In genomic region chr5:179612577-179613459, GRCh38 we compare ENCODE assay signal across 1 cellular context.
TF ChIP-seq lines count a peak whose summit lies in the region.

No MANE protein-coding gene starts in this region.

TF ChIP-seq in K562, 482 proteins besides CTCF, POLR2A, EP300 and RAD21 (continued from another document):
- 0 out of 2 replicates have a peak, but pooled peaks have one; percentile 6 for TF ChIP-seq DEAF1 (CRISPR knock-in tag; IDR thresholded peaks at IDR 0.05)
- TF ChIP-seq ZNF778 (CRISPR knock-in tag; IDR thresholded peaks at IDR 0.05) = no peak
- TF ChIP-seq SIX5 (IDR thresholded peaks at IDR 0.05; ENCODE audit: borderline replicate concordance in 1 of 2, insufficient read depth in 1 of 2, low read depth in 1 of 2, low read length in 2 of 2) = no peak
- TF ChIP-seq ZNF408 (CRISPR knock-in tag; IDR thresholded peaks at IDR 0.05; ENCODE audit: low read depth) = no peak
- TF ChIP-seq ETV5 (CRISPR knock-in tag; IDR thresholded peaks at IDR 0.05; ENCODE audit: low read depth) = no peak
- TF ChIP-seq RBBP5 (IDR thresholded peaks at IDR 0.05; ENCODE audit: borderline replicate concordance, insufficient read depth, low read length, poor library complexity, severe bottlenecking) = no peak
- TF ChIP-seq ZNF699 (CRISPR knock-in tag; IDR thresholded peaks at IDR 0.05; ENCODE audit: insufficient replicate concordance) = no peak
- TF ChIP-seq ZNF224 (CRISPR knock-in tag; IDR thresholded peaks at IDR 0.05) = no peak
- TF ChIP-seq POLR2H (tag; IDR thresholded peaks at IDR 0.05; ENCODE audit: low read depth) = no peak; the same call in none of the 2 replicates
- TF ChIP-seq RNF2 (IDR thresholded peaks at IDR 0.05) = no peak
- TF ChIP-seq TSC22D4 (tag; IDR thresholded peaks at IDR 0.05) = no peak
- TF ChIP-seq KLF16 (IDR thresholded peaks at IDR 0.05) = peak; percentile 84
- no peak for TF ChIP-seq CREBBP (IDR thresholded peaks at IDR 0.05; ENCODE audit: low read depth, low read length)
- TF ChIP-seq ZBTB17 (CRISPR knock-in tag; IDR thresholded peaks at IDR 0.05) = no peak
- no peak for TF ChIP-seq ZFP30 (CRISPR knock-in tag; IDR thresholded peaks at IDR 0.05; ENCODE audit: borderline replicate concordance)
- TF ChIP-seq ZNF263 (CRISPR knock-in tag; IDR thresholded peaks at IDR 0.05; ENCODE audit: borderline replicate concordance) = no peak
- TF ChIP-seq FOXJ2 (tag; IDR thresholded peaks at IDR 0.05) = no peak
- TF ChIP-seq GMEB1 (CRISPR knock-in tag; IDR thresholded peaks at IDR 0.05) = no peak
- no peak for TF ChIP-seq ATF7 (IDR thresholded peaks at IDR 0.05)
- no peak for TF ChIP-seq ZFX (CRISPR knock-in tag; IDR thresholded peaks at IDR 0.05)
- TF ChIP-seq MED1 (CRISPR knock-in tag; IDR thresholded peaks at IDR 0.05; ENCODE audit: borderline replicate concordance) = no peak
- TF ChIP-seq ZNF354B (CRISPR knock-in tag; IDR thresholded peaks at IDR 0.05) = no peak
- TF ChIP-seq NR3C1 (CRISPR knock-in tag; IDR thresholded peaks at IDR 0.05) = no peak
- no peak for TF ChIP-seq HSF4 (CRISPR knock-in tag; IDR thresholded peaks at IDR 0.05; ENCODE audit: borderline replicate concordance)
- TF ChIP-seq ZNF639 (CRISPR knock-in tag; conservative IDR thresholded peaks at IDR 0.05 in 1 of 2, IDR thresholded peaks at IDR 0.05 in 1 of 2) = no peak
- TF ChIP-seq KDM2B (CRISPR knock-in tag; IDR thresholded peaks at IDR 0.05) = no peak
- TF ChIP-seq JUNB (CRISPR knock-in tag; conservative IDR thresholded peaks at IDR 0.05) = no peak
- no peak for TF ChIP-seq PHB (CRISPR knock-in tag; IDR thresholded peaks at IDR 0.05)
- no peak for TF ChIP-seq HLTF (IDR thresholded peaks at IDR 0.05)
- TF ChIP-seq ZNF609 (CRISPR knock-in tag; IDR thresholded peaks at IDR 0.05; ENCODE audit: borderline replicate concordance) = no peak
- TF ChIP-seq EZH2 (IDR thresholded peaks at IDR 0.05; ENCODE audit: borderline replicate concordance, low read depth, low read length) = no peak
- TF ChIP-seq ZNF655 (CRISPR knock-in tag; IDR thresholded peaks at IDR 0.05) = no peak
- no peak for TF ChIP-seq IRF2 (CRISPR knock-in tag; IDR thresholded peaks at IDR 0.05)
- TF ChIP-seq ZNF518B (CRISPR knock-in tag; IDR thresholded peaks at IDR 0.05) = no peak
- no peak for TF ChIP-seq SNAPC5 (CRISPR knock-in tag; IDR thresholded peaks at IDR 0.05)
- no peak for TF ChIP-seq BRF2 (IDR thresholded peaks at IDR 0.05; ENCODE audit: borderline replicate concordance, insufficient read depth, insufficient read length)
- no peak for TF ChIP-seq BCL6 (CRISPR knock-in tag; IDR thresholded peaks at IDR 0.05)
- TF ChIP-seq ZBTB1 (CRISPR knock-in tag; IDR thresholded peaks at IDR 0.05; ENCODE audit: borderline replicate concordance, low read depth) = no peak
- no peak for TF ChIP-seq MAFF (IDR thresholded peaks at IDR 0.05; ENCODE audit: low read length)
